ENCODE assay signal across 1 cellular context in the genomic region with DNA sequence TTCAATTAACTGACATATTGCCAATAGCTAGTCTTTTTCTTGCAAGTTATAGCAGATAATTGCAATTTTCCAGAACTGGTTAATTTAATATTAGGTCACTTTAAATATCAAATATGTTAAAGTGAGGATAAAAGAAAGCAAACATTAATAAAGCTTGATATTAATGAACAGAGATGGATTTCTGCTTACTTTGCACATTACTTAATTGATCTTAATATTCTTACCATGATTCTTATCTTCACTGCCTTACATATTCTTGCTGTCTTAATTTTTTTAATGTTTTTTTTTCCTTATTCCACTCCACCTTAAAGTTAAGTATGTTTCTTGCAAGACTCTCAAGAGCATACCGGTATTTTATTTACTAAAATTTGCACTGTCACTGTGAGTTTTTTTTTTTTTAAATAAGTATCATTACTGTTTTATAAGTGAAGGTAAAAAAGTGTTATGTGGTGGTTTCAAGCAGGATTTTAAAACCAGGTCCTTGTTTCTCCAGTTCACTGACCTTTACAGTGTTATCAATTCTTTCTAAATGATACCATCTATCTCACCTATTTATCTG.
TF ChIP-seq lines count a peak whose summit lies in the region.

No MANE protein-coding gene starts in this region.

TF ChIP-seq in endothelial cell of umbilical vein, 7 proteins besides CTCF, POLR2A, EP300 and RAD21:
- TF ChIP-seq, protein P1, sequence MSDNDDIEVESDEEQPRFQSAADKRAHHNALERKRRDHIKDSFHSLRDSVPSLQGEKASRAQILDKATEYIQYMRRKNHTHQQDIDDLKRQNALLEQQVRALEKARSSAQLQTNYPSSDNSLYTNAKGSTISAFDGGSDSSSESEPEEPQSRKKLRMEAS (IDR thresholded peaks at IDR 0.05; ENCODE audit: insufficient read depth, insufficient read length): no peak
- TF ChIP-seq FOS (IDR thresholded peaks at IDR 0.05; ENCODE audit: borderline replicate concordance, insufficient read depth, low read length) (no peak), POLR2AphosphoS5 (IDR thresholded peaks at IDR 0.05; ENCODE audit: insufficient read depth, low read depth, low read length) (no peak), GATA2 (IDR thresholded peaks at IDR 0.05; ENCODE audit: insufficient read depth, insufficient read length, low read depth, low read length) (no peak), MYC (IDR thresholded peaks at IDR 0.05; ENCODE audit: low read depth, low read length) (no peak), EZH2 (IDR thresholded peaks at IDR 0.05; ENCODE audit: borderline replicate concordance, low read depth, low read length, severe bottlenecking) (no peak), JUN (IDR thresholded peaks at IDR 0.05; ENCODE audit: borderline replicate concordance, insufficient read depth, insufficient read length, low read depth) (no peak)
